Comparison of ENCODE assay signal across 1 cellular context in the genomic region with DNA sequence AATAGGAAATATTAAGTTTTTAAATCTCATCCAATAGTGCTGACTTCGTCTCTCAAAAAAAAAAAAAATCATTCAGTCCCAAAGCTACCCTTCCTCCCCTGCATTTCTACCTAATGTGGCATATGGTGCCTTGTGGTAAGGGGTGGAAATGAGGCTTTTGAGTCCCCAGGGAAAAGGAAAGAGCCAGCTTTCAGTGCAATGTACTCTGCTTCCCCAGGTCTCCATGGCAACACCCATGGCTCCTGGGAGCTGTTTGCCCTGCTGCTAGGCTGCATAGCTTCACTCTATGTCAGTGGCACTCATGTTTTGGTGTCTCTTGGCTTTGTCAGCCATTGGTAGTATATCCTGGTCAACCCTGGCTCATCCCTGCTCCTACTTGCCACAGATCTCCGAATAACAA.
TF ChIP-seq lines count a peak whose summit lies in the region.

No MANE protein-coding gene starts in this region.

TF ChIP-seq in H1, 55 proteins besides CTCF, POLR2A, EP300 and RAD21:
- no peak for TF ChIP-seq SIRT6 (IDR thresholded peaks at IDR 0.05; ENCODE audit: low read length)
- TF ChIP-seq HDAC2 (IDR thresholded peaks at IDR 0.05; ENCODE audit: borderline replicate concordance in 1 of 2, low read depth in 2 of 2, low read length in 2 of 2) = no peak
- TF ChIP-seq, protein P1, sequence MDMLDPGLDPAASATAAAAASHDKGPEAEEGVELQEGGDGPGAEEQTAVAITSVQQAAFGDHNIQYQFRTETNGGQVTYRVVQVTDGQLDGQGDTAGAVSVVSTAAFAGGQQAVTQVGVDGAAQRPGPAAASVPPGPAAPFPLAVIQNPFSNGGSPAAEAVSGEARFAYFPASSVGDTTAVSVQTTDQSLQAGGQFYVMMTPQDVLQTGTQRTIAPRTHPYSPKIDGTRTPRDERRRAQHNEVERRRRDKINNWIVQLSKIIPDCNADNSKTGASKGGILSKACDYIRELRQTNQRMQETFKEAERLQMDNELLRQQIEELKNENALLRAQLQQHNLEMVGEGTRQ (IDR thresholded peaks at IDR 0.05; ENCODE audit: low read length) = no peak
- no peak for TF ChIP-seq KDM1A (IDR thresholded peaks at IDR 0.05; ENCODE audit: borderline replicate concordance, low read length)
- no peak for TF ChIP-seq CREB1 (IDR thresholded peaks at IDR 0.05)
- no peak for TF ChIP-seq SRF (IDR thresholded peaks at IDR 0.05; ENCODE audit: low read depth, low read length)
- TF ChIP-seq YY1 (IDR thresholded peaks at IDR 0.05; ENCODE audit: low read depth, low read length) = no peak
- no peak for TF ChIP-seq KDM5A (IDR thresholded peaks at IDR 0.05; ENCODE audit: low read length)
- TF ChIP-seq EZH2 (IDR thresholded peaks at IDR 0.05; ENCODE audit: low read depth, low read length, severe bottlenecking) = no peak
- no peak for TF ChIP-seq CHD2 (IDR thresholded peaks at IDR 0.05; ENCODE audit: low read length)
- TF ChIP-seq SAP30 (IDR thresholded peaks at IDR 0.05; ENCODE audit: insufficient read depth, insufficient replicate concordance, low read length) = no peak
- TF ChIP-seq, protein P2, sequence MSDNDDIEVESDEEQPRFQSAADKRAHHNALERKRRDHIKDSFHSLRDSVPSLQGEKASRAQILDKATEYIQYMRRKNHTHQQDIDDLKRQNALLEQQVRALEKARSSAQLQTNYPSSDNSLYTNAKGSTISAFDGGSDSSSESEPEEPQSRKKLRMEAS (IDR thresholded peaks at IDR 0.05) = no peak
- TF ChIP-seq MAFK (IDR thresholded peaks at IDR 0.05; ENCODE audit: low read depth, low read length) = no peak
- TF ChIP-seq CHD1 (IDR thresholded peaks at IDR 0.05; ENCODE audit: low read depth, low read length) = no peak
